ENCODE assay signal across 1 cellular context in genomic region chr16:68113059-68113757, GRCh38.
TF ChIP-seq lines count a peak whose summit lies in the region.

No MANE protein-coding gene starts in this region.

TF ChIP-seq in HepG2, 621 proteins besides CTCF, POLR2A, EP300 and RAD21 (continued from another document and continues in another):
- TF ChIP-seq HES4 (CRISPR knock-in tag; IDR thresholded peaks at IDR 0.05; ENCODE audit: borderline replicate concordance) (no peak), NR2F6 (IDR thresholded peaks at IDR 0.05) (peak; percentile 90), NR2F6 (CRISPR knock-in tag; IDR thresholded peaks at IDR 0.05) (peak; percentile 88), RARG (CRISPR knock-in tag; IDR thresholded peaks at IDR 0.05; ENCODE audit: low read depth) (no peak), BRCA1 (CRISPR knock-in tag; IDR thresholded peaks at IDR 0.05) (no peak), NR2F2 (IDR thresholded peaks at IDR 0.05; ENCODE audit: borderline replicate concordance, low read depth) (peak; percentile 89; the same call in 1 of the 2 replicates), SAP130 (CRISPR knock-in tag; IDR thresholded peaks at IDR 0.05; ENCODE audit: low read depth) (peak; percentile 81), EEA1 (CRISPR knock-in tag; IDR thresholded peaks at IDR 0.05; ENCODE audit: borderline replicate concordance) (peak; percentile 63; the same call in 1 of the 2 replicates), CENPT (CRISPR knock-in tag; IDR thresholded peaks at IDR 0.05; ENCODE audit: low read depth) (no peak), TCF7 (IDR thresholded peaks at IDR 0.05; ENCODE audit: low read depth) (peak; percentile 98), ZNF550 (CRISPR knock-in tag; IDR thresholded peaks at IDR 0.05; ENCODE audit: borderline replicate concordance) (no peak), HDAC6 (IDR thresholded peaks at IDR 0.05; ENCODE audit: low read depth, low read length) (no peak), ZZZ3 (CRISPR knock-in tag; IDR thresholded peaks at IDR 0.05; ENCODE audit: borderline replicate concordance) (no peak), ZNF251 (CRISPR knock-in tag; IDR thresholded peaks at IDR 0.05) (no peak), ZFP91 (CRISPR knock-in tag; IDR thresholded peaks at IDR 0.05; ENCODE audit: borderline replicate concordance) (peak; percentile 24; the same call in 1 of the 2 replicates), ZNF225 (CRISPR knock-in tag; IDR thresholded peaks at IDR 0.05) (no peak), ELF1 (CRISPR knock-in tag; IDR thresholded peaks at IDR 0.05) (no peak), CREBL2 (CRISPR knock-in tag; IDR thresholded peaks at IDR 0.05; ENCODE audit: borderline replicate concordance) (no peak), ZNF740 (CRISPR knock-in tag; IDR thresholded peaks at IDR 0.05) (no peak), FOXC1 (CRISPR knock-in tag; IDR thresholded peaks at IDR 0.05; ENCODE audit: borderline replicate concordance) (no peak), PAWR (CRISPR knock-in tag; IDR thresholded peaks at IDR 0.05; ENCODE audit: borderline replicate concordance) (no peak), GZF1 (CRISPR knock-in tag; IDR thresholded peaks at IDR 0.05) (no peak), NFE2L1 (CRISPR knock-in tag; IDR thresholded peaks at IDR 0.05; ENCODE audit: borderline replicate concordance) (no peak), TGIF2 (CRISPR knock-in tag; IDR thresholded peaks at IDR 0.05) (peak; percentile 73), ZFP41 (CRISPR knock-in tag; IDR thresholded peaks at IDR 0.05; ENCODE audit: borderline replicate concordance) (no peak), ZSCAN29 (CRISPR knock-in tag; conservative IDR thresholded peaks at IDR 0.05) (no peak), ZNF230 (CRISPR knock-in tag; IDR thresholded peaks at IDR 0.05) (no peak), ZNF275 (CRISPR knock-in tag; IDR thresholded peaks at IDR 0.05; ENCODE audit: borderline replicate concordance) (0 out of 2 replicates have a peak, but pooled peaks have one; percentile 61), ZNF441 (CRISPR knock-in tag; IDR thresholded peaks at IDR 0.05; ENCODE audit: borderline replicate concordance) (no peak), ZNF281 (CRISPR knock-in tag; IDR thresholded peaks at IDR 0.05; ENCODE audit: borderline replicate concordance) (peak; percentile 58; the same call in 1 of the 2 replicates), ZNF713 (CRISPR knock-in tag; IDR thresholded peaks at IDR 0.05) (no peak), ATF1 (CRISPR knock-in tag; IDR thresholded peaks at IDR 0.05) (no peak; the same call in 1 of the 2 replicates), HOXA7 (CRISPR knock-in tag; IDR thresholded peaks at IDR 0.05) (no peak), ZNF557 (CRISPR knock-in tag; IDR thresholded peaks at IDR 0.05) (no peak), KLF15 (CRISPR knock-in tag; IDR thresholded peaks at IDR 0.05; ENCODE audit: borderline replicate concordance) (no peak), SMC3 (IDR thresholded peaks at IDR 0.05; ENCODE audit: low read length) (peak; percentile 42; the same call in 1 of the 2 replicates), ZMYM2 (CRISPR knock-in tag; IDR thresholded peaks at IDR 0.05) (peak; percentile 27; the same call in 1 of the 2 replicates), TSC22D2 (CRISPR knock-in tag; IDR thresholded peaks at IDR 0.05; ENCODE audit: borderline replicate concordance) (no peak), ZSCAN12 (CRISPR knock-in tag; IDR thresholded peaks at IDR 0.05) (no peak), ZNF335 (CRISPR knock-in tag; IDR thresholded peaks at IDR 0.05) (peak; percentile 53; the same call in 1 of the 2 replicates), IKZF1 (IDR thresholded peaks at IDR 0.05) (no peak), CHD2 (IDR thresholded peaks at IDR 0.05; ENCODE audit: low read depth, low read length) (no peak), HMGXB3 (CRISPR knock-in tag; IDR thresholded peaks at IDR 0.05; ENCODE audit: borderline replicate concordance) (no peak), ZNF407 (CRISPR knock-in tag; IDR thresholded peaks at IDR 0.05; ENCODE audit: not compliant biosample characterization) (peak; percentile 4)
- TF ChIP-seq, protein P1, sequence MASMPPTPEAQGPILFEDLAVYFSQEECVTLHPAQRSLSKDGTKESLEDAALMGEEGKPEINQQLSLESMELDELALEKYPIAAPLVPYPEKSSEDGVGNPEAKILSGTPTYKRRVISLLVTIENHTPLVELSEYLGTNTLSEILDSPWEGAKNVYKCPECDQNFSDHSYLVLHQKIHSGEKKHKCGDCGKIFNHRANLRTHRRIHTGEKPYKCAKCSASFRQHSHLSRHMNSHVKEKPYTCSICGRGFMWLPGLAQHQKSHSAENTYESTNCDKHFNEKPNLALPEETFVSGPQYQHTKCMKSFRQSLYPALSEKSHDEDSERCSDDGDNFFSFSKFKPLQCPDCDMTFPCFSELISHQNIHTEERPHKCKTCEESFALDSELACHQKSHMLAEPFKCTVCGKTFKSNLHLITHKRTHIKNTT (CRISPR knock-in tag; IDR thresholded peaks at IDR 0.05): no peak
